In the genomic region with DNA sequence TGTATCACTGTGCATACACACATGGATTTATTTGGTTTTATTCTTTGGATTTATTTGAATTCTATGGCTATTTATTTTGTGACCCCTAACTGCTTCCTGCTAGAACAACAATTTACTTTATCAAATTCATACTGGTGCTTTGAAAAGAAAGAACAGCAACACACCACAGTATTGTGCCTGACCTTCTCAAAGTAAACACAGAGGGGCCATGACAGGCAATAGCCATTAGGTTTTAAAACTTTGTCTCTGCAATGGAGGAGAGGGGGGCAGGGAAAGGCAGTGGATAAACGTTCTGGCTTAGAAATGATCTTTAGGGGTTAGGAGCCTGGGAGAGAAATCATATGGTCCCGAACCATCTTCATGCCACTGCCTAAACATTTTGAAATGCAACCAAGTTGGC, we compare ENCODE assay signal across 1 cellular context.
TF ChIP-seq lines count a peak whose summit lies in the region.

No MANE protein-coding gene starts in this region.

TF ChIP-seq in GM23338, 12 proteins besides CTCF, POLR2A, EP300 and RAD21 (continued from another document):
- TF ChIP-seq, protein P1, sequence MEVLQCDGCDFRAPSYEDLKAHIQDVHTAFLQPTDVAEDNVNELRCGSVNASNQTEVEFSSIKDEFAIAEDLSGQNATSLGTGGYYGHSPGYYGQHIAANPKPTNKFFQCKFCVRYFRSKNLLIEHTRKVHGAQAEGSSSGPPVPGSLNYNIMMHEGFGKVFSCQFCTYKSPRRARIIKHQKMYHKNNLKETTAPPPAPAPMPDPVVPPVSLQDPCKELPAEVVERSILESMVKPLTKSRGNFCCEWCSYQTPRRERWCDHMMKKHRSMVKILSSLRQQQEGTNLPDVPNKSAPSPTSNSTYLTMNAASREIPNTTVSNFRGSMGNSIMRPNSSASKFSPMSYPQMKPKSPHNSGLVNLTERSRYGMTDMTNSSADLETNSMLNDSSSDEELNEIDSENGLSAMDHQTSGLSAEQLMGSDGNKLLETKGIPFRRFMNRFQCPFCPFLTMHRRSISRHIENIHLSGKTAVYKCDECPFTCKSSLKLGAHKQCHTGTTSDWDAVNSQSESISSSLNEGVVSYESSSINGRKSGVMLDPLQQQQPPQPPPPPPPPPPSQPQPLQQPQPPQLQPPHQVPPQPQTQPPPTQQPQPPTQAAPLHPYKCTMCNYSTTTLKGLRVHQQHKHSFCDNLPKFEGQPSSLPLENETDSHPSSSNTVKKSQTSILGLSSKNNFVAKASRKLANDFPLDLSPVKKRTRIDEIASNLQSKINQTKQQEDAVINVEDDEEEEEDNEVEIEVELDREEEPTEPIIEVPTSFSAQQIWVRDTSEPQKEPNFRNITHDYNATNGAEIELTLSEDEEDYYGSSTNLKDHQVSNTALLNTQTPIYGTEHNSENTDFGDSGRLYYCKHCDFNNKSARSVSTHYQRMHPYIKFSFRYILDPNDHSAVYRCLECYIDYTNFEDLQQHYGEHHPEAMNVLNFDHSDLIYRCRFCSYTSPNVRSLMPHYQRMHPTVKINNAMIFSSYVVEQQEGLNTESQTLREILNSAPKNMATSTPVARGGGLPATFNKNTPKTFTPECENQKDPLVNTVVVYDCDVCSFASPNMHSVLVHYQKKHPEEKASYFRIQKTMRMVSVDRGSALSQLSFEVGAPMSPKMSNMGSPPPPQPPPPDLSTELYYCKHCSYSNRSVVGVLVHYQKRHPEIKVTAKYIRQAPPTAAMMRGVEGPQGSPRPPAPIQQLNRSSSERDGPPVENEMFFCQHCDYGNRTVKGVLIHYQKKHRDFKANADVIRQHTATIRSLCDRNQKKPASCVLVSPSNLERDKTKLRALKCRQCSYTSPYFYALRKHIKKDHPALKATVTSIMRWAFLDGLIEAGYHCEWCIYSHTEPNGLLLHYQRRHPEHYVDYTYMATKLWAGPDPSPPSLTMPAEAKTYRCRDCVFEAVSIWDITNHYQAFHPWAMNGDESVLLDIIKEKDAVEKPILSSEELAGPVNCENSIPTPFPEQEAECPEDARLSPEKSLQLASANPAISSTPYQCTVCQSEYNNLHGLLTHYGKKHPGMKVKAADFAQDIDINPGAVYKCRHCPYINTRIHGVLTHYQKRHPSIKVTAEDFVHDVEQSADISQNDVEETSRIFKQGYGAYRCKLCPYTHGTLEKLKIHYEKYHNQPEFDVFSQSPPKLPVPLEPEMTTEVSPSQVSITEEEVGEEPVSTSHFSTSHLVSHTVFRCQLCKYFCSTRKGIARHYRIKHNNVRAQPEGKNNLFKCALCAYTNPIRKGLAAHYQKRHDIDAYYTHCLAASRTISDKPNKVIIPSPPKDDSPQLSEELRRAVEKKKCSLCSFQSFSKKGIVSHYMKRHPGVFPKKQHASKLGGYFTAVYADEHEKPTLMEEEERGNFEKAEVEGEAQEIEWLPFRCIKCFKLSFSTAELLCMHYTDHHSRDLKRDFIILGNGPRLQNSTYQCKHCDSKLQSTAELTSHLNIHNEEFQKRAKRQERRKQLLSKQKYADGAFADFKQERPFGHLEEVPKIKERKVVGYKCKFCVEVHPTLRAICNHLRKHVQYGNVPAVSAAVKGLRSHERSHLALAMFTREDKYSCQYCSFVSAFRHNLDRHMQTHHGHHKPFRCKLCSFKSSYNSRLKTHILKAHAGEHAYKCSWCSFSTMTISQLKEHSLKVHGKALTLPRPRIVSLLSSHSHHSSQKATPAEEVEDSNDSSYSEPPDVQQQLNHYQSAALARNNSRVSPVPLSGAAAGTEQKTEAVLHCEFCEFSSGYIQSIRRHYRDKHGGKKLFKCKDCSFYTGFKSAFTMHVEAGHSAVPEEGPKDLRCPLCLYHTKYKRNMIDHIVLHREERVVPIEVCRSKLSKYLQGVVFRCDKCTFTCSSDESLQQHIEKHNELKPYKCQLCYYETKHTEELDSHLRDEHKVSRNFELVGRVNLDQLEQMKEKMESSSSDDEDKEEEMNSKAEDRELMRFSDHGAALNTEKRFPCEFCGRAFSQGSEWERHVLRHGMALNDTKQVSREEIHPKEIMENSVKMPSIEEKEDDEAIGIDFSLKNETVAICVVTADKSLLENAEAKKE (CRISPR knock-in tag; IDR thresholded peaks at IDR 0.05), result no peak
- TF ChIP-seq, protein P2, sequence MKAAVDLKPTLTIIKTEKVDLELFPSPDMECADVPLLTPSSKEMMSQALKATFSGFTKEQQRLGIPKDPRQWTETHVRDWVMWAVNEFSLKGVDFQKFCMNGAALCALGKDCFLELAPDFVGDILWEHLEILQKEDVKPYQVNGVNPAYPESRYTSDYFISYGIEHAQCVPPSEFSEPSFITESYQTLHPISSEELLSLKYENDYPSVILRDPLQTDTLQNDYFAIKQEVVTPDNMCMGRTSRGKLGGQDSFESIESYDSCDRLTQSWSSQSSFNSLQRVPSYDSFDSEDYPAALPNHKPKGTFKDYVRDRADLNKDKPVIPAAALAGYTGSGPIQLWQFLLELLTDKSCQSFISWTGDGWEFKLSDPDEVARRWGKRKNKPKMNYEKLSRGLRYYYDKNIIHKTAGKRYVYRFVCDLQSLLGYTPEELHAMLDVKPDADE (IDR thresholded peaks at IDR 0.05), result no peak
- no peak for TF ChIP-seq ZNF114 (CRISPR knock-in tag; IDR thresholded peaks at IDR 0.05)
- TF ChIP-seq EZH2phosphoT487 (IDR thresholded peaks at IDR 0.05; ENCODE audit: unreplicated experiment), result no peak
- no peak for TF ChIP-seq NANOG (IDR thresholded peaks at IDR 0.05; ENCODE audit: borderline replicate concordance)
- TF ChIP-seq CREB1 (CRISPR knock-in tag; IDR thresholded peaks at IDR 0.05; ENCODE audit: low read depth), result no peak
- no peak for TF ChIP-seq EZH2 (IDR thresholded peaks at IDR 0.05; ENCODE audit: low read depth, unreplicated experiment)
